Comparison of ENCODE assay signal across 8 cellular contexts in the genomic region with DNA sequence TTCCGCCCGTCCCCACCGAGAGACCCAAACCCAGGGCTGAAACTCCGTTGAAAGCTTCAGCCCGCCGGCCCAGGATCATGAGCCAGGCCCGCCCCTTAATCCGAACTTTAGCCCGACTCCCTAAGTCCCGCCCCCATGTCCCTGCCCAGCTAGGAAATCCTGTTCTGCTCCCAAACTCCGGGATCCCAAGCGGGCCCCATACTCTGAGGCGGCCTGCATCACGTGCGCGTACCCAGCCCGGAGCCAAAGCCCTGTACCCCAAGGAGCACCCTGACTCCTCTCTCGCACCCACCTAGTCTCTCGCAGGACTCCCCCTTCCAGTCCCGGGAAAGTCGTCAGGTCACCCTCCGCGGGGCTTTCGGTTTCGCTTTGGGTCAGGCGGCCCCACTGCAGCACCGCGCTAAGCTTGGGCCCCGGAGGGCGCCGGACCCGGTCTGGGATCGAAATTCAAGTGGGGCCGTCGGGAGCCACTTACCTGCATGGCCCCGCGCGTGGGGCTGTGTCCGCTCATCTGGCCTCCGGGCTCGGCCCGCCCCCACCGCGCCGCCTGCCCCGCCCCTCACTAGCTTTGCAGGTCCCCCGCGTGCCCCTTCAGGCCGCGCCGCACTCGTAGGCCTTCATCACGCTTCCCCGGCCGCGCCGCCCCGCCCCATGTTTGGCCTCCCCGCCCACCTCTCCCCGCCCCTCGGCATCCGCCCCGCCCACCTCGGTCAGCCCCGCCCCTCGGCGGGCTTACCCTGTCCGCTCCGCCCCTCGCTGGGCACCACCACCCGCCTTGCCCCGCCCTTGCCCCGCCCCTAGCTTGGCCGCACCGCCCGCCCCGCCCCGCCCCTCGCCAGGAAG. TPM values are rescaled to one million over a fixed set of nuclear protein-coding genes. Genes with fewer than 3 reads are reported as not detected.
DNase-seq lines count a peak whose midpoint lies in the region; ATAC-seq and TF ChIP-seq lines count a peak whose summit lies in the region.

A gene (minus strand): TSS at position 629 of the 843 bp plus-strand sequence. CDS start 118 bp downstream, at position 511.

- in situ Hi-C loops in ACHN (cut with HindIII; ENCODE audit: low pct_ligation_motif_present, low pct_unique_long_range_greater_than_20kb, low sequenced_read_pairs): no loop called here

- peak; percentile 50 for TF ChIP-seq POLR2A in GM18526 (IDR thresholded peaks at IDR 0.05; ENCODE audit: extremely low read depth, insufficient read length)

- no peak for TF ChIP-seq CTCF in kidney epithelial cell (IDR thresholded peaks at IDR 0.05; ENCODE audit: insufficient read depth, low read length, poor library complexity, severe bottlenecking)

- H3K36me3 ChIP-seq in kidney epithelial cell (ENCODE audit: control insufficient read depth, insufficient read depth, low read length): peaks cover 1% of the 10 kb centered on the region

- peak within 1 kb of the TSS; percentile 69 for H3K4me3 ChIP-seq in kidney epithelial cell (ENCODE audit: low read depth, low read length)

- ATAC-seq in HG03060 (IDR thresholded peaks at IDR 0.05; ENCODE audit: low read depth, unreplicated experiment): peak; percentile 48

- no peaks in the 10 kb centered on the region for H3K27me3 ChIP-seq in kidney epithelial cell (ENCODE audit: control insufficient read depth, insufficient read depth, low read length)

- DNase-seq in ACHN (peak; percentile 88), NCI-H2227 (lab: John Stamatoyannopoulos, UW; ENCODE audit: unreplicated experiment) (peak; percentile 95), cerebellar nuclear complex (lab: John Stamatoyannopoulos, UW) (peak; percentile 68 to 83), kidney epithelial cell (ENCODE audit: low read depth) (peak; percentile 12)
- peak; percentile 93 for DNase-seq in activated CD4-positive, CD25-positive, alpha-beta regulatory T cell treated with anti-CD3 and anti-CD28 coated beads, Interleukin-2, amount 50 U/mL, for 72 hours
- DNase-seq in stimulated activated CD4-positive, alpha-beta T cell treated with anti-CD3 and anti-CD28 coated beads, Interleukin-15, amount 100 ng/mL, for 1 hour (ENCODE audit: low read depth in 1 of 2, low spot score in 1 of 2): peak; percentile 95

RNA-seq across cellular contexts. Expression of the gene that starts here (rescaled TPM):
- 50.2 and 62.7 TPM in 2 replicates for total RNA-seq in kidney epithelial cell

Comparison
In these comparisons a context has a peak if more than half of its experiments do, and no peak if none do; other contexts are left out.
1. Peak in every context shown above with its lines: DNase-seq, ATAC-seq and H3K4me3 ChIP-seq.
2. DNase-seq: peak in every context shown above with its lines; median percentile 95 in NCI-H2227; 95 in stimulated activated CD4-positive, alpha-beta T cell treated with anti-CD3 and anti-CD28 coated beads, Interleukin-15, amount 100 ng/mL, for 1 hour; 93 in activated CD4-positive, CD25-positive, alpha-beta regulatory T cell treated with anti-CD3 and anti-CD28 coated beads, Interleukin-2, amount 50 U/mL, for 72 hours; 88 in ACHN; 76 in cerebellar nuclear complex; 12 in kidney epithelial cell.